In the genomic region with DNA sequence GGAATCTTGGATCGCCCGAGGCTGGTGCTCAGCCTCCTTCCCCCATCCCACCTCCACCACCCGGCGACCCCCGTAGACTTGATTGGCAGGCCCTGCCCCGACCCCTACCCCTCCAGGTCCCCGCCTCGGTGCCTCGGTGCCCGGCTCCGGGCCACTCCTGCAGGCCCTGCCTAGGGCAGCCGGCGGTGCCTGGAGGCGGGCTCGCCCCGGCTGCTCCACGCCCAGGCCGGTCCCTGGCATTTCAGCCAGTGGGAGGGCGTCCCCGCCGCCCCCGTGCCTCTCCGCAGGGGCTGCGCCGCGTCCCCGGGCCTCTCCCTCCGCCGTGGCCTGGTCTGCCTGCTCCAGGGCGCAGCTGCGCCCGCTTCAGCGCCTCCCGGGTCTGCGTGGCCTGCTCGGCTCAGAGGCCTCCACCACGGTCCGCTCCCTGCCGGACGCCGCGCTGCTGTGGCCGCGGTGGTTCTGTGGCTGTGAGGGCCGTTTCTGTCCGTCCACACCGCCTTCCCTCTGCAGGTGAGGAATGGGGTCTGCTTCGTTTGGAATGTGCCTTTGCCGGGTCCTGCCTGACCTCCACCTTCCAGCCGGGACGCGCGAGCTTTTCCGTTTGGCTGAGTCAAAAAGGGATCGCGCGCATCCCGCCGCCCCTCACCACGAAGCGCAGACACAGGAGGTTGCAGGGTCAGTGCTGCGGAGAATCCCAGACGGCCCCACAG, we compare ENCODE assay signal across 11 cellular contexts. TPM values are rescaled to one million over a fixed set of nuclear protein-coding genes. Genes with fewer than 3 reads are reported as not detected.
DNase-seq lines count a peak whose midpoint lies in the region; ATAC-seq and TF ChIP-seq lines count a peak whose summit lies in the region.
"Had no signal": no experiment of that assay in that cellular context is flagged by ENCODE, and none has a peak within 500 bp of the region (broad histone marks: within the 10 kb centered on the region; RNA-seq: fewer than 3 reads in every experiment).

No MANE protein-coding gene starts in this region.

- H3K9ac ChIP-seq in BLaER1 treated with 17β-estradiol and CSF1 and Interleukin-3, amounts not matched to agents 10 nM and 100 nM, result peak overlapping the region; percentile 1 to 66 (median 55); a peak in 17 of 22 replicates
- H3K9ac ChIP-seq in iPS-18a (ENCODE audit: low read length), result no peak overlapping the region

- H3K4me2 ChIP-seq in BLaER1 treated with 17β-estradiol and CSF1 and Interleukin-3, amounts not matched to agents 10 nM and 100 nM, result peak overlapping the region; percentile 84 to 99 (median 98)

- H4K20me1 ChIP-seq in BLaER1 treated with 17β-estradiol and CSF1 and Interleukin-3, amounts not matched to agents 10 nM and 100 nM, result peaks cover 0 to 14% (median 0%) of the 10 kb centered on the region in 11 experiments; a peak in 7 of 22 replicates

- intact Hi-C loops in body of pancreas (cut with DNase I) (no loop called here), prostate gland (cut with DNase I) (no loop called here)

- TF ChIP-seq CTCF in body of pancreas (IDR thresholded peaks at IDR 0.05) (no peak), prostate gland (IDR thresholded peaks at IDR 0.05) (no peak)

- DNase-seq in body of pancreas (peak; percentile 38 to 55 (median 42)), prostate gland (ENCODE audit: low spot score) (peak; percentile 21), GM19240 (ENCODE audit: insufficient read length, low spot score) (no peak)
- no peak for DNase-seq in stimulated activated CD4-positive, alpha-beta T cell treated with anti-CD3 and anti-CD28 coated beads, Interleukin-4, amount 100 ng/mL, for 24 hours
- DNase-seq: activated CD8-positive, alpha-beta memory T cell treated with anti-CD3 and anti-CD28 coated beads, Interleukin-2, amount 50 U/mL, for 48 hours; stimulated activated CD4-positive, alpha-beta T cell treated with anti-CD3 and anti-CD28 coated beads, Interleukin-15, amount 100 ng/mL, for 24 hours had no signal

- 0 to 1% methylated on average over 14 to 50 of the region's 63 CpGs for WGBS in body of pancreas, 2 donors
- WGBS in prostate gland, result under 1% methylated on average over 45 of the region's 63 CpGs

- peak overlapping the region; percentile 41 to 69 (median 56) for H3K4me3 ChIP-seq in BLaER1 treated with 17β-estradiol and CSF1 and Interleukin-3, amounts not matched to agents 10 nM and 100 nM
- H3K4me3 ChIP-seq in body of pancreas (peak overlapping the region; percentile 12 to 51), iPS-18a (ENCODE audit: low read length) (peak overlapping the region; percentile 55), prostate gland (peak overlapping the region; percentile 41 to 44)

- ATAC-seq in body of pancreas (peak; percentile 68), HG03025 (IDR thresholded peaks at IDR 0.05; ENCODE audit: low FRiP score, unreplicated experiment) (no peak), HG03432 (IDR thresholded peaks at IDR 0.05; ENCODE audit: unreplicated experiment) (no peak)

- peak; percentile 31 to 40 (median 36) for TF ChIP-seq POLR2A in body of pancreas (IDR thresholded peaks at IDR 0.05)
- TF ChIP-seq POLR2A in prostate gland (IDR thresholded peaks at IDR 0.05), result no peak

- H3K4me1 ChIP-seq in BLaER1 treated with 17β-estradiol and CSF1 and Interleukin-3, amounts not matched to agents 10 nM and 100 nM, result peaks cover 18 to 37% (median 23%) of the 10 kb centered on the region in 10 experiments
- peaks cover 8% of the 10 kb centered on the region for H3K4me1 ChIP-seq in body of pancreas
- peaks cover 4% of the 10 kb centered on the region for H3K4me1 ChIP-seq in iPS-18a (ENCODE audit: control insufficient read depth, low read depth, low read length)
- no peaks in the 10 kb centered on the region for H3K4me1 ChIP-seq in prostate gland (replicated peaks)

- peaks cover 26 to 55% (median 42%) of the 10 kb centered on the region in 11 experiments for H3K27me3 ChIP-seq in BLaER1 treated with 17β-estradiol and CSF1 and Interleukin-3, amounts not matched to agents 10 nM and 100 nM
- H3K27me3 ChIP-seq in body of pancreas (no peaks in the 10 kb centered on the region), iPS-18a (ENCODE audit: control insufficient read depth, insufficient read depth, low read length) (peaks cover 36% of the 10 kb centered on the region), prostate gland (replicated peaks; ENCODE audit: insufficient read depth) (no peaks in the 10 kb centered on the region)

- H3K27ac ChIP-seq in BLaER1 treated with 17β-estradiol and CSF1 and Interleukin-3, amounts not matched to agents 10 nM and 100 nM, result peak overlapping the region in 3 of 11 experiments; percentile 10 to 43 (median 11); a peak in 4 of 22 replicates
- H3K27ac ChIP-seq in body of pancreas, result peak overlapping the region; percentile 26 to 79 (median 72)
- no peak overlapping the region for H3K27ac ChIP-seq in iPS-18a (ENCODE audit: low read length)
- H3K27ac ChIP-seq in prostate gland, result peak overlapping the region; percentile 84 to 92

- no peaks in the 10 kb centered on the region for H3K36me3 ChIP-seq in BLaER1 treated with 17β-estradiol and CSF1 and Interleukin-3, amounts not matched to agents 10 nM and 100 nM
- H3K36me3 ChIP-seq in body of pancreas (replicated peaks in 1 of 2; ENCODE audit: insufficient read depth in 1 of 2, low read depth in 2 of 2) (no peaks in the 10 kb centered on the region), iPS-18a (ENCODE audit: control insufficient read depth, low read depth, low read length) (no peaks in the 10 kb centered on the region), prostate gland (no peaks in the 10 kb centered on the region)

- H3K9me3 ChIP-seq in BLaER1 treated with 17β-estradiol and CSF1 and Interleukin-3, amounts not matched to agents 10 nM and 100 nM (replicated peaks in 1 of 11), result no peaks in the 10 kb centered on the region
- no peaks in the 10 kb centered on the region for H3K9me3 ChIP-seq in body of pancreas
- H3K9me3 ChIP-seq in iPS-18a (ENCODE audit: control insufficient read depth, low read depth, low read length), result no peaks in the 10 kb centered on the region
- H3K9me3 ChIP-seq in prostate gland, result no peaks in the 10 kb centered on the region

RNA-seq across cellular contexts. Expression of a gene that starts 48.3 kb away (rescaled TPM):
- not detected for total RNA-seq in body of pancreas
- 10 to 100 TPM in 1 of 2 donors, 1 to 10 TPM in 1; 1.8 to 30.0 TPM for total RNA-seq in prostate gland
- total RNA-seq: HT-29 had no signal

Comparison
In these comparisons a context has a peak if more than half of its experiments do, and no peak if none do; other contexts are left out.
1. DNase-seq: peak in body of pancreas (4 of 4) and prostate gland (single experiment); none in stimulated activated CD4-positive, alpha-beta T cell treated with anti-CD3 and anti-CD28 coated beads, Interleukin-4, amount 100 ng/mL, for 24 hours (single experiment) and GM19240 (single experiment).
2. Peak in every context shown above with its lines, with median percentiles within 50 percentile points of each other: H3K4me3 ChIP-seq.